1 cellular context compared by ENCODE assay signal in genomic region chr16:2460916-2461315, GRCh38.
TF ChIP-seq lines count a peak whose summit lies in the region.

No MANE protein-coding gene starts in this region.

TF ChIP-seq in GM23338, 12 proteins besides CTCF, POLR2A, EP300 and RAD21 (continued from another document):
- TF ChIP-seq ETS1 (IDR thresholded peaks at IDR 0.05) (no peak), EZH2phosphoT487 (IDR thresholded peaks at IDR 0.05; ENCODE audit: unreplicated experiment) (no peak), JUNB (IDR thresholded peaks at IDR 0.05; ENCODE audit: unreplicated experiment) (no peak), ZNF114 (CRISPR knock-in tag; IDR thresholded peaks at IDR 0.05) (no peak), REST (IDR thresholded peaks at IDR 0.05; ENCODE audit: unreplicated experiment) (no peak)
TF ChIP-seq in GM23338: peak in this region for 0.
